In genomic region chr6:118800394-118801071, GRCh38 we compare ENCODE assay signal across 8 cellular contexts.
DNase-seq lines count a peak whose midpoint lies in the region; ATAC-seq and TF ChIP-seq lines count a peak whose summit lies in the region.

No MANE protein-coding gene starts in this region.

- ATAC-seq in CD4-positive, alpha-beta T cell (ENCODE audit: poor library complexity) = peak; percentile 92
- ATAC-seq in GM19438 (IDR thresholded peaks at IDR 0.05; ENCODE audit: low read depth, unreplicated experiment) = peak; percentile 96
- ATAC-seq in HG03575 (IDR thresholded peaks at IDR 0.05; ENCODE audit: extremely low read depth, insufficient number of reproducible peaks, low FRiP score, unreplicated experiment) = peak; percentile 87

- WGBS in lower leg skin, 2 donors = 20 to 21% methylated on average over 17 of the region's 17 CpGs

- TF ChIP-seq CTCF in CD4-positive, alpha-beta T cell (IDR thresholded peaks at IDR 0.05) = peak; percentile 83
- TF ChIP-seq CTCF in dorsolateral prefrontal cortex (IDR thresholded peaks at IDR 0.05 in 54 of 56, conservative IDR thresholded peaks at IDR 0.05 in 2 of 56; ENCODE audit: low read depth in 1 of 56, partially characterized antibody in 56 of 56) = peak; percentile 85 to 100 (median 94)
- peak in 1 of 3 donors; percentile 58 for TF ChIP-seq CTCF in lower leg skin (IDR thresholded peaks at IDR 0.05)

- H3K4me3 Mint-ChIP-seq in CD4-positive, alpha-beta T cell = peak overlapping the region; percentile 71

- H3K27me3 ChIP-seq in CD4-positive, alpha-beta T cell (ENCODE audit: control insufficient read depth, insufficient read depth, low read length) = no peaks in the 10 kb centered on the region
- H3K27me3 ChIP-seq in dorsolateral prefrontal cortex = no peaks in the 10 kb centered on the region

- peak overlapping the region; percentile 7 for H3K27ac ChIP-seq in CD4-positive, alpha-beta T cell (ENCODE audit: low read depth, low read length)
- H3K27ac ChIP-seq in dorsolateral prefrontal cortex = peak overlapping the region in 52 of 59 donors; percentile 9 to 87 (median 66)

- no peaks in the 10 kb centered on the region for H3K27me3 Mint-ChIP-seq in CD4-positive, alpha-beta T cell

- H3K27ac Mint-ChIP-seq in CD4-positive, alpha-beta T cell = peak overlapping the region; percentile 83

- POLR2A ChIA-PET in CD4-positive, alpha-beta T cell (lab: Charles Lee) = interaction anchor here (0.5 to 2.2 kb wide), 17 partner anchors 9 to 551 kb away, joined by 3 to 17 read pairs (median 4); partner anchors contain the start of genes ASF1A, CEP85L and MCM9

- TF ChIP-seq POLR2A in lower leg skin (IDR thresholded peaks at IDR 0.05) = no peak

- CTCF ChIA-PET in CD4-positive, alpha-beta T cell (lab: Charles Lee) = interaction anchor here (0.6 to 2.2 kb wide), 24 partner anchors 9 to 272 kb away, joined by 3 to 12 read pairs (median 4); partner anchors contain the start of gene CEP85L

- H3K9me3 ChIP-seq in CD4-positive, alpha-beta T cell (ENCODE audit: control insufficient read depth, low read length) = peaks cover 3% of the 10 kb centered on the region

- DNase-seq in CD4-positive, alpha-beta T cell = peak; percentile 66 to 84 (median 76)
- DNase-seq in NCI-H748 treated with DMSO at 0.1 percent for 48 hours (lab: John Stamatoyannopoulos, UW) (peak; percentile 69), dorsolateral prefrontal cortex (peak; percentile 44 to 97 (median 86)), lower leg skin (ENCODE audit: low spot score in 2 of 2) (peak; percentile 84 to 93)
- DNase-seq in activated CD4-positive, alpha-beta T cell treated with anti-CD3 and anti-CD28 coated beads, Interleukin-2, amount 50 U/mL, for 48 hours = peak; percentile 83 to 88
- DNase-seq in stimulated activated CD4-positive, alpha-beta T cell treated with anti-CD3 and anti-CD28 coated beads, TNF-alpha, amount 100 ng/mL, for 48 hours (ENCODE audit: low read depth in 3 of 3) = peak; percentile 72 to 82 (median 74)

- intact Hi-C loops in CD4-positive, alpha-beta T cell (cut with DNase I, micrococcal nuclease) = loop anchor here (1.0 to 10.0 kb wide), 9 partner anchors 92 to 826 kb away; partner anchors contain the start of genes ASF1A (in 1 of the 2) and CEP85L (in 1 of the 2)
- intact Hi-C loops in dorsolateral prefrontal cortex (cut with DNase I) = loop anchor here (5.0 to 10.0 kb wide), 3 partner anchors 53 to 148 kb away; partner anchors contain the start of gene CEP85L (in 2 of the 2)
- intact Hi-C loops in lower leg skin (cut with DNase I; ENCODE audit: low total_unique reads) = no loop called here

- H3K4me3 ChIP-seq in dorsolateral prefrontal cortex (peak overlapping the region in 55 of 59 donors; percentile 9 to 64 (median 39)), lower leg skin (ENCODE audit: low read depth, poor library complexity, severe bottlenecking) (no peak overlapping the region)

- peaks cover 48% of the 10 kb centered on the region for H3K4me1 Mint-ChIP-seq in CD4-positive, alpha-beta T cell (ENCODE audit: low read depth)

- H3K36me3 Mint-ChIP-seq in CD4-positive, alpha-beta T cell (ENCODE audit: low read depth) = peaks cover 26% of the 10 kb centered on the region

- H3K9me3 Mint-ChIP-seq in CD4-positive, alpha-beta T cell = peaks cover 6% of the 10 kb centered on the region
